In the genomic region with DNA sequence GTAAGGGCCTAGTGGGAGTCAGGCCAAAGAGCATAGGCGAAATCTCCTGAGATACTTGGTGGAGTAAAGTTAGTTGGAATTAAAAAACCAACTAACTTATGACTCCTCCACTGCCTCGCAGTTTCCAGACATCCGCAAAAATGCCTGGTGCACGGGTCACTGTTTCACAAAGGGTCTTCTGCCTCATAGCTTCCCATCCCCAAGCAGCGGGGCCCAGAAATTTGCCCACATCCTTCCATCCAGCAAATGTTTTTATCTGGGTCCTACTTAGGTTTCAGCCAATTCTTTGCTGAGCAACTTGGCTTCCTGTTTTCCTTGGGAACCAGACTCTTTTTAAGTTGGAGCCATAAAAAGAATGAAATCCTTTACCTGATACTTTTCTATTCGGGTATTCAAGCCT, we compare ENCODE assay signal across 9 cellular contexts. TPM values are rescaled to one million over a fixed set of nuclear protein-coding genes. Genes with fewer than 3 reads are reported as not detected.
DNase-seq lines count a peak whose midpoint lies in the region; TF ChIP-seq lines count a peak whose summit lies in the region.
"Had no signal": no experiment of that assay in that cellular context is flagged by ENCODE, and none has a peak within 500 bp of the region (broad histone marks: within the 10 kb centered on the region; RNA-seq: fewer than 3 reads in every experiment).

No MANE protein-coding gene starts in this region.

- no peak overlapping the region for H3K23ac ChIP-seq in mesenchymal stem cell (ENCODE audit: low read length in 2 of 2)

- BruUV-seq in mammary epithelial cell (replicated peaks; lab: Mats Ljungman, UMichigan) = no TSS peak

- H3K27me3 ChIP-seq in KMS-11 (ENCODE audit: insufficient read depth, low read depth) (no peaks in the 10 kb centered on the region), mammary epithelial cell (ENCODE audit: insufficient read depth, low read length) (no peaks in the 10 kb centered on the region), mesenchymal stem cell (ENCODE audit: control insufficient read depth in 1 of 2, insufficient read depth in 1 of 2, low read length in 2 of 2) (no peaks in the 10 kb centered on the region), subcutaneous abdominal adipose tissue (ENCODE audit: control insufficient read depth in 5 of 5, insufficient read depth in 4 of 5, low read length in 5 of 5) (no peaks in the 10 kb centered on the region)
- H3K27me3 ChIP-seq: BLaER1 treated with 17β-estradiol and CSF1 and Interleukin-3, amounts not matched to agents 10 nM and 100 nM had no signal

- H4K8ac ChIP-seq in mesenchymal stem cell (ENCODE audit: low read length) = peak overlapping the region; percentile 77

- H3K4ac ChIP-seq in mesenchymal stem cell (ENCODE audit: low read depth in 1 of 2, low read length in 2 of 2) = peak overlapping the region in 1 of 2 experiments; percentile 24

- no peak overlapping the region for H2BK15ac ChIP-seq in mesenchymal stem cell (ENCODE audit: low read depth, poor library complexity, severe bottlenecking)

- intact Hi-C loops in mammary epithelial cell (cut with micrococcal nuclease) = loop anchor here (1.0 to 5.0 kb wide), 4 partner anchors 49 to 463 kb away; no protein-coding TSS in a partner anchor

- H3K27ac ChIP-seq in KMS-11 = peak overlapping the region; percentile 25; the same call in 1 of the 2 replicates
- no peak overlapping the region for H3K27ac ChIP-seq in mammary epithelial cell (ENCODE audit: insufficient read depth, low read depth, low read length)
- H3K27ac ChIP-seq in mesenchymal stem cell (ENCODE audit: low read length, poor library complexity, severe bottlenecking) = peak overlapping the region; percentile 70
- peak overlapping the region; percentile 71 for H3K27ac ChIP-seq in subcutaneous abdominal adipose tissue (ENCODE audit: low read depth, low read length)
- H3K27ac ChIP-seq: BLaER1 treated with 17β-estradiol and CSF1 and Interleukin-3, amounts not matched to agents 10 nM and 100 nM had no signal

- no peak overlapping the region for H4K91ac ChIP-seq in mesenchymal stem cell (ENCODE audit: low read length)

- H3K79me2 ChIP-seq in KMS-11 (ENCODE audit: insufficient read depth, low read depth) = no peaks in the 10 kb centered on the region
- no peaks in the 10 kb centered on the region for H3K79me2 ChIP-seq in mammary epithelial cell (ENCODE audit: insufficient read depth, low read length)

- H3K79me1 ChIP-seq in mesenchymal stem cell (replicated peaks; ENCODE audit: low read length, poor library complexity, severe bottlenecking) = no peaks in the 10 kb centered on the region

- no peak overlapping the region for H2BK120ac ChIP-seq in mesenchymal stem cell (ENCODE audit: low read depth, low read length)

- H3K4me1 ChIP-seq in KMS-11 (ENCODE audit: low read depth, poor library complexity, severe bottlenecking) (peaks cover 41% of the 10 kb centered on the region), mammary epithelial cell (ENCODE audit: insufficient read depth, low read length) (peaks cover 14% of the 10 kb centered on the region), mesenchymal stem cell (ENCODE audit: control insufficient read depth, insufficient read depth, low read depth, low read length) (peaks cover 16% of the 10 kb centered on the region), subcutaneous abdominal adipose tissue (ENCODE audit: control insufficient read depth in 5 of 5, insufficient read depth in 5 of 5, low read length in 5 of 5) (peaks cover 15 to 39% (median 23%) of the 10 kb centered on the region in 5 donors)

- dilution Hi-C loops in mammary epithelial cell (cut with HindIII; ENCODE audit: low sequenced_read_pairs) = no loop called here

- H3K4me3 ChIP-seq in KMS-11 (IDR thresholded peaks at IDR 0.05; ENCODE audit: insufficient read depth, low read depth, low read length) (no peak overlapping the region), mammary epithelial cell (replicated peaks in 1 of 3; ENCODE audit: insufficient read depth in 1 of 3, low read depth in 2 of 3, low read length in 3 of 3) (no peak overlapping the region), mesenchymal stem cell (ENCODE audit: insufficient read depth in 1 of 2, low read depth in 1 of 2, low read length in 2 of 2) (peak overlapping the region in 1 of 2 experiments; percentile 22), subcutaneous abdominal adipose tissue (ENCODE audit: low read depth in 1 of 5, low read length in 5 of 5) (no peak overlapping the region)
- H3K4me3 ChIP-seq: BLaER1 treated with 17β-estradiol and CSF1 and Interleukin-3, amounts not matched to agents 10 nM and 100 nM had no signal

- H3K18ac ChIP-seq in mesenchymal stem cell (ENCODE audit: low read depth in 1 of 2, low read length in 2 of 2) = peak overlapping the region in 1 of 2 experiments; percentile 86

- H4K20me1 ChIP-seq in KMS-11 (ENCODE audit: insufficient read depth) (no peaks in the 10 kb centered on the region), mammary epithelial cell (ENCODE audit: insufficient read depth, low read length) (no peaks in the 10 kb centered on the region)
- H4K20me1 ChIP-seq: BLaER1 treated with 17β-estradiol and CSF1 and Interleukin-3, amounts not matched to agents 10 nM and 100 nM had no signal

- H3K9ac ChIP-seq in KMS-11 (no peak overlapping the region), mammary epithelial cell (ENCODE audit: insufficient read depth, low read length) (no peak overlapping the region), mesenchymal stem cell (ENCODE audit: low read length) (peak overlapping the region; percentile 77), subcutaneous abdominal adipose tissue (ENCODE audit: low read length in 5 of 5) (peak overlapping the region in 1 of 5 donors; percentile 71)

- in situ Hi-C loops in mammary epithelial cell (cut with MboI; ENCODE audit: low sequenced_read_pairs in 2 of 2) = loop anchor here in 1 of 2 donors (5.0 kb wide), 1 partner anchor 52 kb away; no protein-coding TSS in a partner anchor

- H3K36me3 ChIP-seq in KMS-11 (ENCODE audit: insufficient read depth) = no peaks in the 10 kb centered on the region
- no peaks in the 10 kb centered on the region for H3K36me3 ChIP-seq in mammary epithelial cell (ENCODE audit: insufficient read depth, low read length)
- no peaks in the 10 kb centered on the region for H3K36me3 ChIP-seq in mesenchymal stem cell (ENCODE audit: control insufficient read depth in 1 of 2, insufficient read depth in 2 of 2, low read depth in 1 of 2, low read length in 2 of 2)
- H3K36me3 ChIP-seq in subcutaneous abdominal adipose tissue (ENCODE audit: control insufficient read depth in 5 of 5, insufficient read depth in 5 of 5, low read length in 5 of 5) = peaks cover 6 to 18% (median 9%) of the 10 kb centered on the region in 5 donors
- H3K36me3 ChIP-seq: BLaER1 treated with 17β-estradiol and CSF1 and Interleukin-3, amounts not matched to agents 10 nM and 100 nM had no signal

- peak overlapping the region; percentile 48 for H3K4me2 ChIP-seq in KMS-11
- no peak overlapping the region for H3K4me2 ChIP-seq in mammary epithelial cell (ENCODE audit: insufficient read depth, low read depth, low read length)
- H3K4me2 ChIP-seq in mesenchymal stem cell (ENCODE audit: low read length, poor library complexity, severe bottlenecking) = no peak overlapping the region
- H3K4me2 ChIP-seq: BLaER1 treated with 17β-estradiol and CSF1 and Interleukin-3, amounts not matched to agents 10 nM and 100 nM had no signal

- TF ChIP-seq CTCF in KMS-11 (conservative IDR thresholded peaks at IDR 0.05; ENCODE audit: low read depth, low read length) (no peak), mammary epithelial cell (conservative IDR thresholded peaks at IDR 0.05 in 1 of 2, IDR thresholded peaks at IDR 0.05 in 1 of 2; ENCODE audit: extremely low read depth in 1 of 2, insufficient read depth in 1 of 2, low read depth in 1 of 2, low read length in 2 of 2) (no peak)

- no peaks in the 10 kb centered on the region for H3K9me3 ChIP-seq in mammary epithelial cell (replicated peaks; ENCODE audit: insufficient read depth, low read length)
- no peaks in the 10 kb centered on the region for H3K9me3 ChIP-seq in mesenchymal stem cell (ENCODE audit: control insufficient read depth, low read length)
- H3K9me3 ChIP-seq in subcutaneous abdominal adipose tissue (ENCODE audit: control insufficient read depth in 5 of 5, low read length in 5 of 5) = no peaks in the 10 kb centered on the region
- H3K9me3 ChIP-seq: BLaER1 treated with 17β-estradiol and CSF1 and Interleukin-3, amounts not matched to agents 10 nM and 100 nM had no signal

- no peak overlapping the region for H2BK5ac ChIP-seq in mesenchymal stem cell (ENCODE audit: low read depth, low read length, poor library complexity, severe bottlenecking)

- 88% methylated on average over 6 of the region's 6 CpGs for WGBS in mammary epithelial cell (ENCODE audit: low coverage, missing lambda C conversion rate)
- 85% methylated on average over 6 of the region's 6 CpGs for WGBS in mesenchymal stem cell

- H2BK12ac ChIP-seq in mesenchymal stem cell (ENCODE audit: low read length in 2 of 2) = peak overlapping the region in 1 of 2 experiments; percentile 54

- H2AK5ac ChIP-seq in mesenchymal stem cell (ENCODE audit: low read length, severe bottlenecking) = no peak overlapping the region

- H3K14ac ChIP-seq in mesenchymal stem cell (ENCODE audit: low read length in 2 of 2) = no peak overlapping the region

- peak overlapping the region; percentile 51; the same call in 1 of the 2 replicates for H2AFZ ChIP-seq in KMS-11 (ENCODE audit: low read depth)
- peak overlapping the region; percentile 47 for H2AFZ ChIP-seq in mammary epithelial cell (ENCODE audit: low read depth, low read length)
- H2AFZ ChIP-seq in mesenchymal stem cell (ENCODE audit: low read depth, low read length) = no peak overlapping the region

- CTCF ChIA-PET in mammary epithelial cell (lab: Charles Lee; ENCODE audit: low non-redundant PET) = no interaction called here

- DNase-seq in mammary epithelial cell = no peak
- no peak for DNase-seq in mesenchymal stem cell
- no peak for DNase-seq in NCI-H2196 (lab: John Stamatoyannopoulos, UW; ENCODE audit: unreplicated experiment)
- no peak for DNase-seq in NCI-H345 treated with DMSO at 0.1 percent for 48 hours (lab: John Stamatoyannopoulos, UW; ENCODE audit: unreplicated experiment)
- DNase-seq in amniotic stem cell (lab: John Stamatoyannopoulos, UW) = no peak
- no peak for DNase-seq in T-helper 1 cell

RNA-seq across cellular contexts. Expression of a gene that starts 36.3 kb away (rescaled TPM):
- 1 to 10 TPM in 1 of 2 donors, under 1 TPM in 1; 0.96 to 1.3 TPM for total RNA-seq in mammary epithelial cell
- polyA plus RNA-seq in mammary epithelial cell = 0.51 TPM
- 2.2 TPM for polyA minus RNA-seq in mammary epithelial cell
- polyA plus RNA-seq in mesenchymal stem cell (2013, experiment 1 of 2) = 3.3 TPM
- 3.2 TPM for polyA plus RNA-seq in mesenchymal stem cell (2013, experiment 2 of 2)
